10 cellular contexts compared by ENCODE assay signal in genomic region chr12:4809013-4809448, GRCh38.
DNase-seq lines count a peak whose midpoint lies in the region; TF ChIP-seq lines count a peak whose summit lies in the region.
"Had no signal": no experiment of that assay in that cellular context is flagged by ENCODE, and none has a peak within 500 bp of the region (broad histone marks: within the 10 kb centered on the region; RNA-seq: fewer than 3 reads in every experiment).

No MANE protein-coding gene starts in this region.

- H3K4me3 Mint-ChIP-seq in type B pancreatic cell = peak overlapping the region; percentile 87
- H3K4me3 Mint-ChIP-seq in Calu3 (ENCODE audit: low read depth, unreplicated experiment) = no peak overlapping the region

- peaks cover 4% of the 10 kb centered on the region for H3K9me3 Mint-ChIP-seq in type B pancreatic cell
- H3K9me3 Mint-ChIP-seq in Calu3 (ENCODE audit: low read depth, unreplicated experiment) = peaks cover 2% of the 10 kb centered on the region

- H3K27me3 Mint-ChIP-seq in type B pancreatic cell = peaks cover 92% of the 10 kb centered on the region
- peaks cover under 1% of the 10 kb centered on the region for H3K27me3 Mint-ChIP-seq in Calu3 (ENCODE audit: unreplicated experiment)

- H3K36me3 Mint-ChIP-seq in type B pancreatic cell (peaks cover 22% of the 10 kb centered on the region), Calu3 (ENCODE audit: insufficient read depth, unreplicated experiment) (no peaks in the 10 kb centered on the region)

- in situ Hi-C loops in astrocyte of the cerebellum (cut with HindIII; ENCODE audit: low sequenced_read_pairs) = loop anchor here (10.0 kb wide), 1 partner anchor 64 kb away; no protein-coding TSS in a partner anchor

- H3K4me1 Mint-ChIP-seq in type B pancreatic cell (ENCODE audit: unreplicated experiment) = no peaks in the 10 kb centered on the region
- no peaks in the 10 kb centered on the region for H3K4me1 Mint-ChIP-seq in Calu3 (ENCODE audit: low read depth, unreplicated experiment)

- CTCF ChIA-PET in Calu3 (lab: Charles Lee) = no interaction called here

- TF ChIP-seq CTCF in astrocyte of the cerebellum (IDR thresholded peaks at IDR 0.05; ENCODE audit: low read depth, low read length, missing control alignments) (no peak), type B pancreatic cell (conservative IDR thresholded peaks at IDR 0.05) (no peak), Calu3 (IDR thresholded peaks at IDR 0.05; ENCODE audit: unreplicated experiment) (no peak)

- H3K4me3 ChIP-seq in astrocyte of the cerebellum (ENCODE audit: low read depth, low read length) = peak overlapping the region; percentile 54

- DNase-seq in activated naive CD4-positive, alpha-beta T cell treated with Interleukin-2 at 50 U/mL for 16 hours = peak; percentile 26
- DNase-seq in activated naive CD4-positive, alpha-beta T cell treated with anti-CD3 and anti-CD28 coated beads, Interleukin-2, amount 50 U/mL, for 16 hours = no peak
- DNase-seq in astrocyte of the cerebellum (ENCODE audit: low read depth) (peak; percentile 5), medulla oblongata (ENCODE audit: extremely low spot score) (peak; percentile 17), type B pancreatic cell (ENCODE audit: extremely low spot score, unreplicated experiment) (no peak), NCI-H2171 treated with DMSO at 0.1 percent for 48 hours (lab: John Stamatoyannopoulos, UW) (no peak), Calu3 (no peak)
- DNase-seq in effector CD4-positive, alpha-beta T cell = no peak
- DNase-seq: DND-41, MV-4-11 had no signal

- H3K27ac Mint-ChIP-seq in type B pancreatic cell (peak overlapping the region; percentile 75), Calu3 (ENCODE audit: unreplicated experiment) (no peak overlapping the region)

- intact Hi-C loops in Calu3 (cut with micrococcal nuclease; ENCODE audit: unreplicated experiment) = no loop called here

- BruUV-seq in Calu3 (replicated peaks; lab: Mats Ljungman, UMichigan) = no TSS peak

Comparison
In these comparisons a context has a peak if more than half of its experiments do, and no peak if none do; other contexts are left out.
1. DNase-seq: peak in activated naive CD4-positive, alpha-beta T cell treated with Interleukin-2 at 50 U/mL for 16 hours (single experiment), astrocyte of the cerebellum (single experiment) and medulla oblongata (single experiment); none in activated naive CD4-positive, alpha-beta T cell treated with anti-CD3 and anti-CD28 coated beads, Interleukin-2, amount 50 U/mL, for 16 hours (single experiment), type B pancreatic cell (single experiment), NCI-H2171 treated with DMSO at 0.1 percent for 48 hours (single experiment), effector CD4-positive, alpha-beta T cell (single experiment) and Calu3 (single experiment).